10 cellular contexts compared by ENCODE assay signal in the genomic region with DNA sequence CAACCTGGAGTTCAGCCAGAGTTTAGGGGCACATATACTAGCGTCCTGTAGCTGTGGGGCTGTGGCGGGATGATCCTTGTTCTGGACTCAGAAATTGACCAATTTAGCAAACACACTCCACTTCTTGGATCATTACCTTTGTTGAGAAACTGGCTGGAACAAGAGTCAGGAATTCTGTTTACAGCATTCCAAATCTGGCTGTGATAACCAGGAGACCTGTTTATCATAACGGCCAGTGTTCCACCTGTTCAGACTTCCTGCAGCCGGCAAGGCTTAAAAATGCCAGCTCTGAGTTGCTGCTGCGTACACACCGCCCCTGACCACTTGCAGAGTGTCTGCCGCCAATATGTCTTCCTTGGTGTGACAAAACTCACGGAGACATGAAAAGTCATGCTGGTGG.
"Had no signal": no experiment of that assay in that cellular context is flagged by ENCODE, and none has a peak within 500 bp of the region (broad histone marks: within the 10 kb centered on the region; RNA-seq: fewer than 3 reads in every experiment).

No MANE protein-coding gene starts in this region.

- H3K4me1 ChIP-seq: vagina had no signal

- H3K27ac ChIP-seq: brain microvascular endothelial cell, esophagus squamous epithelium, left ventricle myocardium inferior, tibial nerve, vagina had no signal

- DNase-seq: anterior cingulate cortex; brain microvascular endothelial cell; effector CD8-positive, alpha-beta T cell; esophagus squamous epithelium; hippocampal formation; left ventricle myocardium inferior; retina; substantia nigra had no signal

- H3K4me3 ChIP-seq: esophagus squamous epithelium, left ventricle myocardium inferior, tibial nerve, vagina had no signal

- H3K9me3 ChIP-seq: esophagus squamous epithelium, left ventricle myocardium inferior, tibial nerve, vagina had no signal

- H3K27me3 ChIP-seq: vagina had no signal

- H3K36me3 ChIP-seq: brain microvascular endothelial cell, esophagus squamous epithelium, left ventricle myocardium inferior, tibial nerve, vagina had no signal
